ENCODE assay signal across 30 cellular contexts in genomic region chr5:109614316-109614715, GRCh38.
"Had no signal": no experiment of that assay in that cellular context is flagged by ENCODE, and none has a peak within 500 bp of the region (broad histone marks: within the 10 kb centered on the region; RNA-seq: fewer than 3 reads in every experiment).

No MANE protein-coding gene starts in this region.

- DNase-seq: activated CD4-positive, alpha-beta memory T cell treated with anti-CD3 and anti-CD28 coated beads, Interleukin-2, amount 10 ng/mL, durations not matched to agents 7 days and 5 days; activated CD4-positive, alpha-beta T cell treated with anti-CD3 and anti-CD28 coated beads for 1 hour; activated CD4-positive, alpha-beta T cell treated with anti-CD3 and anti-CD28 coated beads, Interleukin-2, amount 10 ng/mL, durations not matched to agents 7 days and 5 days; activated CD8-positive, alpha-beta memory T cell treated with anti-CD3 and anti-CD28 coated beads, Interleukin-2, amount 50 U/mL, for 48 hours; activated gamma-delta T cell; activated naive CD4-positive, alpha-beta T cell treated with anti-CD3 and anti-CD28 coated beads, Interleukin-2, amount 10 ng/mL, durations not matched to agents 7 days and 5 days; activated naive CD8-positive, alpha-beta T cell treated with anti-CD3 and anti-CD28 coated beads, Interleukin-2, amount 10 ng/mL, durations not matched to agents 7 days and 5 days; activated T-cell treated with anti-CD3 and anti-CD28 coated beads, Interleukin-2, amount 50 U/mL, for 24 hours; amygdala; effector CD4-positive, alpha-beta T cell; gastrocnemius medialis; glutamatergic neuron; islet precursor cell; left cardiac atrium; left ventricle myocardium superior; naive B cell; nephron progenitor cell; right lobe of liver; small intestine; stimulated activated CD4-positive, alpha-beta T cell treated with anti-CD3 and anti-CD28 coated beads, Interleukin-4, amount 100 ng/mL, for 4 hours; stimulated activated CD8-positive, alpha-beta memory T cell treated with anti-CD3 and anti-CD28 coated beads, Interleukin-4, amount 100 ng/mL, for 48 hours; stimulated activated naive CD8-positive, alpha-beta T cell treated with anti-CD3 and anti-CD28 coated beads, Interleukin-15, amount 100 ng/mL, for 72 hours; T-helper 2 cell had no signal

- H3K4me3 ChIP-seq: gastrocnemius medialis, hepatocyte, right lobe of liver, suprapubic skin, tibial nerve had no signal

- H3K4me1 ChIP-seq: gastrocnemius medialis, right lobe of liver had no signal

- ATAC-seq: gastrocnemius medialis; left cardiac atrium; left ventricle myocardium superior; stimulated activated memory B cell treated with anti-CD40 and anti-IgM and Interleukin-4, amounts not matched to agents 10 μg/mL and 1 μg/mL and 100 μg/mL, for 72 hours; stimulated activated naive CD8-positive, alpha-beta T cell treated with anti-CD3 and anti-CD28 coated beads, Interleukin-15, amount 100 ng/mL, for 72 hours; WTC11 had no signal

- H3K27me3 ChIP-seq: gastrocnemius medialis, neutrophil, right lobe of liver, suprapubic skin, tibial nerve had no signal

- H3K27ac ChIP-seq: epithelial cell of prostate, gastrocnemius medialis, hepatocyte, neutrophil, right lobe of liver, suprapubic skin, tibial nerve had no signal

- H3K9me3 ChIP-seq: gastrocnemius medialis, neutrophil, right lobe of liver, suprapubic skin, tibial nerve had no signal

- H3K36me3 ChIP-seq: gastrocnemius medialis, neutrophil, right lobe of liver, suprapubic skin, tibial nerve had no signal
